ENCODE assay signal across 12 cellular contexts in genomic region chr3:39254806-39255449, GRCh38. TPM values are rescaled to one million over a fixed set of nuclear protein-coding genes. Genes with fewer than 3 reads are reported as not detected.
DNase-seq lines count a peak whose midpoint lies in the region; ATAC-seq and TF ChIP-seq lines count a peak whose summit lies in the region.
"Had no signal": no experiment of that assay in that cellular context is flagged by ENCODE, and none has a peak within 500 bp of the region (broad histone marks: within the 10 kb centered on the region; RNA-seq: fewer than 3 reads in every experiment).

No MANE protein-coding gene starts in this region.

- peak overlapping the region; percentile 22 for H3K27ac Mint-ChIP-seq in activated CD4-positive, alpha-beta T cell treated with anti-CD3 and anti-CD28 coated beads for 36 hours
- peak overlapping the region; percentile 22 for H3K27ac Mint-ChIP-seq in chondrocyte (ENCODE audit: unreplicated experiment)
- H3K27ac Mint-ChIP-seq in stimulated activated memory B cell treated with anti-CD40 and anti-IgM and Interleukin-4, amounts not matched to agents 10 μg/mL and 1 μg/mL and 100 μg/mL, for 72 hours: peak overlapping the region; percentile 93

- ATAC-seq in activated CD4-positive, alpha-beta T cell treated with anti-CD3 and anti-CD28 coated beads for 36 hours: peak; percentile 45
- peak; percentile 31 for ATAC-seq in stimulated activated memory B cell treated with anti-CD40 and anti-IgM and Interleukin-4, amounts not matched to agents 10 μg/mL and 1 μg/mL and 100 μg/mL, for 72 hours
- ATAC-seq in GM19397 (IDR thresholded peaks at IDR 0.05; ENCODE audit: unreplicated experiment) (no peak), GM19328 (IDR thresholded peaks at IDR 0.05; ENCODE audit: unreplicated experiment) (no peak)

- no peaks in the 10 kb centered on the region for H4K20me1 ChIP-seq in Loucy (ENCODE audit: insufficient read depth, low read length, poor library complexity, severe bottlenecking)

- no peaks in the 10 kb centered on the region for H3K9me2 ChIP-seq in Loucy (replicated peaks; ENCODE audit: low read depth, low read length)

- POLR2A ChIA-PET in activated CD4-positive, alpha-beta T cell treated with anti-CD3 and anti-CD28 coated beads for 36 hours (lab: Charles Lee): no interaction called here

- H3K9me3 Mint-ChIP-seq in activated CD4-positive, alpha-beta T cell treated with anti-CD3 and anti-CD28 coated beads for 36 hours (ENCODE audit: low read depth): no peaks in the 10 kb centered on the region
- H3K9me3 Mint-ChIP-seq in chondrocyte (ENCODE audit: low read depth): no peaks in the 10 kb centered on the region
- no peaks in the 10 kb centered on the region for H3K9me3 Mint-ChIP-seq in stimulated activated memory B cell treated with anti-CD40 and anti-IgM and Interleukin-4, amounts not matched to agents 10 μg/mL and 1 μg/mL and 100 μg/mL, for 72 hours

- H3K79me2 ChIP-seq in Loucy (ENCODE audit: insufficient read depth, low read length): no peaks in the 10 kb centered on the region

- no peak for TF ChIP-seq CTCF in Loucy (conservative IDR thresholded peaks at IDR 0.05; ENCODE audit: low read length)
- TF ChIP-seq CTCF in chondrocyte (IDR thresholded peaks at IDR 0.05): no peak

- no peaks in the 10 kb centered on the region for H3K9me3 ChIP-seq in Loucy (ENCODE audit: insufficient read depth, low read depth, low read length)
- H3K9me3 ChIP-seq: thyroid gland had no signal

- H3K4me3 Mint-ChIP-seq in activated CD4-positive, alpha-beta T cell treated with anti-CD3 and anti-CD28 coated beads for 36 hours: no peak overlapping the region
- H3K4me3 Mint-ChIP-seq in chondrocyte (ENCODE audit: unreplicated experiment): no peak overlapping the region
- peak overlapping the region; percentile 17 for H3K4me3 Mint-ChIP-seq in stimulated activated memory B cell treated with anti-CD40 and anti-IgM and Interleukin-4, amounts not matched to agents 10 μg/mL and 1 μg/mL and 100 μg/mL, for 72 hours

- CTCF ChIA-PET in activated CD4-positive, alpha-beta T cell treated with anti-CD3 and anti-CD28 coated beads for 36 hours (lab: Charles Lee): interaction anchor here (0.6 to 2.0 kb wide), 9 partner anchors 33 to 750 kb away, joined by 3 to 10 read pairs (median 4); no protein-coding TSS in a partner anchor

- no peak overlapping the region for H3K9ac ChIP-seq in Loucy (ENCODE audit: low read depth, low read length, poor library complexity, severe bottlenecking)

- H3K4me1 ChIP-seq in Loucy (ENCODE audit: insufficient read depth, low read length, poor library complexity, severe bottlenecking): peaks cover 14% of the 10 kb centered on the region
- H3K4me1 ChIP-seq: thyroid gland had no signal

- no peaks in the 10 kb centered on the region for H3F3A ChIP-seq in Loucy (ENCODE audit: low read depth)

- H3K27me3 ChIP-seq in Loucy (ENCODE audit: insufficient read depth, low read length, poor library complexity, severe bottlenecking): no peaks in the 10 kb centered on the region
- H3K27me3 ChIP-seq: thyroid gland had no signal

- no peaks in the 10 kb centered on the region for H3K36me3 ChIP-seq in Loucy (ENCODE audit: insufficient read depth, low read length)
- H3K36me3 ChIP-seq: thyroid gland had no signal

- H2AFZ ChIP-seq in Loucy (ENCODE audit: low read length): peak overlapping the region; percentile 31; the same call in 1 of the 2 replicates

- intact Hi-C loops in activated CD4-positive, alpha-beta T cell treated with anti-CD3 and anti-CD28 coated beads for 36 hours (cut with DNase I, micrococcal nuclease): no loop called here

- H3K36me3 Mint-ChIP-seq in activated CD4-positive, alpha-beta T cell treated with anti-CD3 and anti-CD28 coated beads for 36 hours (ENCODE audit: low read depth): no peaks in the 10 kb centered on the region
- no peaks in the 10 kb centered on the region for H3K36me3 Mint-ChIP-seq in chondrocyte (ENCODE audit: low read depth)
- H3K36me3 Mint-ChIP-seq in stimulated activated memory B cell treated with anti-CD40 and anti-IgM and Interleukin-4, amounts not matched to agents 10 μg/mL and 1 μg/mL and 100 μg/mL, for 72 hours: no peaks in the 10 kb centered on the region

- no peak overlapping the region for H3K4me3 ChIP-seq in Loucy (ENCODE audit: low read length, poor library complexity, severe bottlenecking)
- H3K4me3 ChIP-seq: thyroid gland had no signal

- no peak for DNase-seq in activated CD4-positive, alpha-beta T cell treated with anti-CD3 and anti-CD28 coated beads for 36 hours
- DNase-seq in activated CD4-positive, alpha-beta T cell treated with anti-CD3 and anti-CD28 coated beads, Interleukin-2, amount 50 U/mL, for 4 hours: no peak
- DNase-seq in chondrocyte (ENCODE audit: low spot score) (no peak), NCI-H2227 treated with DMSO at 0.1 percent for 48 hours (lab: John Stamatoyannopoulos, UW) (no peak)
- DNase-seq: NCI-H446, thyroid gland had no signal

- peaks cover 32% of the 10 kb centered on the region for H3K4me1 Mint-ChIP-seq in activated CD4-positive, alpha-beta T cell treated with anti-CD3 and anti-CD28 coated beads for 36 hours
- peaks cover 11% of the 10 kb centered on the region for H3K4me1 Mint-ChIP-seq in chondrocyte (ENCODE audit: low read depth)
- H3K4me1 Mint-ChIP-seq in stimulated activated memory B cell treated with anti-CD40 and anti-IgM and Interleukin-4, amounts not matched to agents 10 μg/mL and 1 μg/mL and 100 μg/mL, for 72 hours: peaks cover 89% of the 10 kb centered on the region

- H3K4me2 ChIP-seq in Loucy (ENCODE audit: low read depth, low read length, poor library complexity, severe bottlenecking): no peak overlapping the region

- peaks cover under 1% of the 10 kb centered on the region for H3K27me3 Mint-ChIP-seq in activated CD4-positive, alpha-beta T cell treated with anti-CD3 and anti-CD28 coated beads for 36 hours
- H3K27me3 Mint-ChIP-seq in chondrocyte (ENCODE audit: low read depth): peaks cover 30% of the 10 kb centered on the region
- no peaks in the 10 kb centered on the region for H3K27me3 Mint-ChIP-seq in stimulated activated memory B cell treated with anti-CD40 and anti-IgM and Interleukin-4, amounts not matched to agents 10 μg/mL and 1 μg/mL and 100 μg/mL, for 72 hours

RNA-seq across cellular contexts. Expression of gene CX3CR1, which starts 24.9 kb away (rescaled TPM):
- total RNA-seq in activated CD4-positive, alpha-beta T cell treated with anti-CD3 and anti-CD28 coated beads for 36 hours: under 1 TPM; 0.14 to 0.16 TPM
- 0.12 TPM in 1 of 3 replicates, not detected in the others for total RNA-seq in chondrocyte
- total RNA-seq: epithelial cell of proximal tubule, H1 had no signal

Comparison
In these comparisons a context has a peak if more than half of its experiments do, and no peak if none do; other contexts are left out.
1. ATAC-seq: peak in activated CD4-positive, alpha-beta T cell treated with anti-CD3 and anti-CD28 coated beads for 36 hours (single experiment) and stimulated activated memory B cell treated with anti-CD40 and anti-IgM and Interleukin-4, amounts not matched to agents 10 μg/mL and 1 μg/mL and 100 μg/mL, for 72 hours (single experiment); none in GM19397 (single experiment) and GM19328 (single experiment).
2. H3K27ac Mint-ChIP-seq: peak in every context shown above with its lines; median percentile 93 in stimulated activated memory B cell treated with anti-CD40 and anti-IgM and Interleukin-4, amounts not matched to agents 10 μg/mL and 1 μg/mL and 100 μg/mL, for 72 hours; 22 in activated CD4-positive, alpha-beta T cell treated with anti-CD3 and anti-CD28 coated beads for 36 hours; 22 in chondrocyte.